In the genomic region with DNA sequence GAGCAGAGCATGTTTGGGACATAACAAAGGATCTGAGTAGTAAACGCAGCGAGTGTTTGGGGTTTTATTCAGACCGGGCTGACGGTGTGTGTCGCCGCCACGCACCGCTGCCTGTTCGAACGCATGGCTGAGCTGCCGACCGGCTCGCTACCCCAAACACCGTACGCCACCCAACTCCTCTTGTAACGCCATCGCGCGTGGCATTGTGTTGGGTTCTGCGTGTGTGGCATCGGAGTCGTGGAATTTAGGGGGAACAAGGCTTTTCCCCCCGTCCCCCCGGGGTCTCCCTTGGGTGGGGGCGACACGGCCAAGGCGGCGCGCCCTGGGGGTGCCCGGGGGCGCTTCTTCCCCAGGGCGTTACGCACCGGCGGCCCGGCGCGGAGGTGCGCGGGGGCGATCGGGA, we compare ENCODE assay signal across 9 cellular contexts. TPM values are rescaled to one million over a fixed set of nuclear protein-coding genes. Genes with fewer than 3 reads are reported as not detected.
A peak's percentile ranks its signal among the peaks of the same experiment; 100 is the strongest.
DNase-seq lines count a peak whose midpoint lies in the region; ATAC-seq and TF ChIP-seq lines count a peak whose summit lies in the region.
"Had no signal": no experiment of that assay in that cellular context is flagged by ENCODE, and none has a peak within 500 bp of the region (broad histone marks: within the 10 kb centered on the region; RNA-seq: fewer than 3 reads in every experiment).

No MANE protein-coding gene starts in this region.

- no peak overlapping the region for H3K27ac ChIP-seq in GM23338 (ENCODE audit: low read depth)
- peak overlapping the region; percentile 92 to 98 (median 96) for H3K27ac ChIP-seq in esophagus muscularis mucosa (replicated peaks in 1 of 4)
- peak overlapping the region; percentile 37 for H3K27ac ChIP-seq in osteoblast (ENCODE audit: low read depth, low read length)
- H3K27ac ChIP-seq: 22Rv1 had no signal

- H3F3A ChIP-seq in GM23338 (replicated peaks; ENCODE audit: low read depth), result no peaks in the 10 kb centered on the region

- H3K4me3 ChIP-seq in GM23338, result peak overlapping the region; percentile 84
- peak overlapping the region; percentile 76 to 95 (median 80) for H3K4me3 ChIP-seq in esophagus muscularis mucosa
- peak overlapping the region; percentile 84 for H3K4me3 ChIP-seq in osteoblast (ENCODE audit: insufficient read depth, low read length)

- H3K9me3 ChIP-seq in esophagus muscularis mucosa (no peaks in the 10 kb centered on the region), osteoblast (ENCODE audit: low read depth, low read length) (no peaks in the 10 kb centered on the region)

- intact Hi-C loops in esophagus muscularis mucosa (cut with DNase I), result loop anchor here (5.0 kb wide), 1 partner anchor 80 kb away; no protein-coding TSS in a partner anchor

- DNase-seq in DMS 273 (lab: John Stamatoyannopoulos, UW; ENCODE audit: unreplicated experiment) (peak; percentile 38), DMS 273 treated with DMSO at 0.1 percent for 48 hours (lab: John Stamatoyannopoulos, UW) (no peak), GM23338 (ENCODE audit: low spot score) (peak; percentile 49), RPMI8226 (peak; percentile 16), esophagus muscularis mucosa (ENCODE audit: extremely low spot score) (peak; percentile 90), osteoblast (ENCODE audit: insufficient read length, low spot score, missing footprints) (no peak), GM19238 (ENCODE audit: insufficient read length, low spot score) (no peak), NCI-H446 treated with DMSO at 0.1 percent for 48 hours (lab: John Stamatoyannopoulos, UW) (no peak)

- H3K9me3 Mint-ChIP-seq in GM23338, result no peaks in the 10 kb centered on the region; the same call in 2 of the 3 replicates

- peak overlapping the region; percentile 81 for H3K4me3 Mint-ChIP-seq in GM23338

- peak overlapping the region; percentile 90 for H2AFZ ChIP-seq in GM23338
- H2AFZ ChIP-seq in osteoblast (ENCODE audit: low read length), result peak overlapping the region; percentile 88

- peaks cover 23% of the 10 kb centered on the region for H3K79me2 ChIP-seq in GM23338 (replicated peaks; ENCODE audit: insufficient read depth)
- H3K79me2 ChIP-seq in osteoblast (ENCODE audit: insufficient read depth, low read length), result peaks cover 43% of the 10 kb centered on the region

- peaks cover 55% of the 10 kb centered on the region for H3K27me3 ChIP-seq in GM23338 (ENCODE audit: insufficient read depth)
- H3K27me3 ChIP-seq in esophagus muscularis mucosa, result no peaks in the 10 kb centered on the region
- H3K27me3 ChIP-seq in osteoblast (ENCODE audit: insufficient read depth, low read length), result no peaks in the 10 kb centered on the region

- WGBS in esophagus muscularis mucosa, result 4% methylated on average over 16 of the region's 42 CpGs

- H3K9me2 ChIP-seq in GM23338 (ENCODE audit: insufficient read depth), result no peaks in the 10 kb centered on the region

- H4K20me1 ChIP-seq in GM23338 (replicated peaks; ENCODE audit: insufficient read depth) (0 out of 2 replicates have a peak, but pooled peaks cover 5% of the 10 kb centered on the region), osteoblast (ENCODE audit: insufficient read depth, low read length) (peaks cover 20% of the 10 kb centered on the region)

- no peak for TF ChIP-seq EP300 in esophagus muscularis mucosa (IDR thresholded peaks at IDR 0.05)

- H3K27me3 Mint-ChIP-seq in GM23338 (ENCODE audit: insufficient read depth, low read depth, poor library complexity), result peaks cover 41% of the 10 kb centered on the region

- no peak for TF ChIP-seq POLR2A in esophagus muscularis mucosa (IDR thresholded peaks at IDR 0.05; ENCODE audit: low read depth)

- H3K4me1 Mint-ChIP-seq in GM23338, result peaks cover 50% of the 10 kb centered on the region

- no peak overlapping the region for H3K27ac Mint-ChIP-seq in GM23338

- peaks cover 4% of the 10 kb centered on the region; the same call in 1 of the 3 replicates for H3K36me3 Mint-ChIP-seq in GM23338 (ENCODE audit: low read depth)

- H3K36me3 ChIP-seq in GM23338 (ENCODE audit: insufficient read depth) (no peaks in the 10 kb centered on the region), esophagus muscularis mucosa (peaks cover 0 to 7% (median 2%) of the 10 kb centered on the region in 4 donors), osteoblast (ENCODE audit: insufficient read depth, low read length) (no peaks in the 10 kb centered on the region)

- peak overlapping the region; percentile 99 for H3K4me2 ChIP-seq in GM23338
- H3K4me2 ChIP-seq in osteoblast (ENCODE audit: insufficient read depth, low read length), result peak overlapping the region; percentile 96

- TF ChIP-seq CTCF in GM23338 (conservative IDR thresholded peaks at IDR 0.05; ENCODE audit: low read depth in 2 of 2) (no peak), esophagus muscularis mucosa (IDR thresholded peaks at IDR 0.05) (peak in 1 of 3 experiments; percentile 2), osteoblast (IDR thresholded peaks at IDR 0.05; ENCODE audit: extremely low read depth, low read depth, low read length) (no peak)

- H3K4me1 ChIP-seq in GM23338 (ENCODE audit: insufficient read depth), result peaks cover 29% of the 10 kb centered on the region
- peaks cover 30 to 41% (median 36%) of the 10 kb centered on the region in 4 donors for H3K4me1 ChIP-seq in esophagus muscularis mucosa
- peaks cover 31% of the 10 kb centered on the region for H3K4me1 ChIP-seq in osteoblast (ENCODE audit: insufficient read depth, low read length)

- ATAC-seq in GM23338, result peak; percentile 4

TF ChIP-seq in GM23338, 12 proteins besides CTCF, POLR2A, EP300 and RAD21 (continues in another document):
- no peak for TF ChIP-seq EZH2phosphoT487 (IDR thresholded peaks at IDR 0.05; ENCODE audit: unreplicated experiment)
- TF ChIP-seq, protein P1, sequence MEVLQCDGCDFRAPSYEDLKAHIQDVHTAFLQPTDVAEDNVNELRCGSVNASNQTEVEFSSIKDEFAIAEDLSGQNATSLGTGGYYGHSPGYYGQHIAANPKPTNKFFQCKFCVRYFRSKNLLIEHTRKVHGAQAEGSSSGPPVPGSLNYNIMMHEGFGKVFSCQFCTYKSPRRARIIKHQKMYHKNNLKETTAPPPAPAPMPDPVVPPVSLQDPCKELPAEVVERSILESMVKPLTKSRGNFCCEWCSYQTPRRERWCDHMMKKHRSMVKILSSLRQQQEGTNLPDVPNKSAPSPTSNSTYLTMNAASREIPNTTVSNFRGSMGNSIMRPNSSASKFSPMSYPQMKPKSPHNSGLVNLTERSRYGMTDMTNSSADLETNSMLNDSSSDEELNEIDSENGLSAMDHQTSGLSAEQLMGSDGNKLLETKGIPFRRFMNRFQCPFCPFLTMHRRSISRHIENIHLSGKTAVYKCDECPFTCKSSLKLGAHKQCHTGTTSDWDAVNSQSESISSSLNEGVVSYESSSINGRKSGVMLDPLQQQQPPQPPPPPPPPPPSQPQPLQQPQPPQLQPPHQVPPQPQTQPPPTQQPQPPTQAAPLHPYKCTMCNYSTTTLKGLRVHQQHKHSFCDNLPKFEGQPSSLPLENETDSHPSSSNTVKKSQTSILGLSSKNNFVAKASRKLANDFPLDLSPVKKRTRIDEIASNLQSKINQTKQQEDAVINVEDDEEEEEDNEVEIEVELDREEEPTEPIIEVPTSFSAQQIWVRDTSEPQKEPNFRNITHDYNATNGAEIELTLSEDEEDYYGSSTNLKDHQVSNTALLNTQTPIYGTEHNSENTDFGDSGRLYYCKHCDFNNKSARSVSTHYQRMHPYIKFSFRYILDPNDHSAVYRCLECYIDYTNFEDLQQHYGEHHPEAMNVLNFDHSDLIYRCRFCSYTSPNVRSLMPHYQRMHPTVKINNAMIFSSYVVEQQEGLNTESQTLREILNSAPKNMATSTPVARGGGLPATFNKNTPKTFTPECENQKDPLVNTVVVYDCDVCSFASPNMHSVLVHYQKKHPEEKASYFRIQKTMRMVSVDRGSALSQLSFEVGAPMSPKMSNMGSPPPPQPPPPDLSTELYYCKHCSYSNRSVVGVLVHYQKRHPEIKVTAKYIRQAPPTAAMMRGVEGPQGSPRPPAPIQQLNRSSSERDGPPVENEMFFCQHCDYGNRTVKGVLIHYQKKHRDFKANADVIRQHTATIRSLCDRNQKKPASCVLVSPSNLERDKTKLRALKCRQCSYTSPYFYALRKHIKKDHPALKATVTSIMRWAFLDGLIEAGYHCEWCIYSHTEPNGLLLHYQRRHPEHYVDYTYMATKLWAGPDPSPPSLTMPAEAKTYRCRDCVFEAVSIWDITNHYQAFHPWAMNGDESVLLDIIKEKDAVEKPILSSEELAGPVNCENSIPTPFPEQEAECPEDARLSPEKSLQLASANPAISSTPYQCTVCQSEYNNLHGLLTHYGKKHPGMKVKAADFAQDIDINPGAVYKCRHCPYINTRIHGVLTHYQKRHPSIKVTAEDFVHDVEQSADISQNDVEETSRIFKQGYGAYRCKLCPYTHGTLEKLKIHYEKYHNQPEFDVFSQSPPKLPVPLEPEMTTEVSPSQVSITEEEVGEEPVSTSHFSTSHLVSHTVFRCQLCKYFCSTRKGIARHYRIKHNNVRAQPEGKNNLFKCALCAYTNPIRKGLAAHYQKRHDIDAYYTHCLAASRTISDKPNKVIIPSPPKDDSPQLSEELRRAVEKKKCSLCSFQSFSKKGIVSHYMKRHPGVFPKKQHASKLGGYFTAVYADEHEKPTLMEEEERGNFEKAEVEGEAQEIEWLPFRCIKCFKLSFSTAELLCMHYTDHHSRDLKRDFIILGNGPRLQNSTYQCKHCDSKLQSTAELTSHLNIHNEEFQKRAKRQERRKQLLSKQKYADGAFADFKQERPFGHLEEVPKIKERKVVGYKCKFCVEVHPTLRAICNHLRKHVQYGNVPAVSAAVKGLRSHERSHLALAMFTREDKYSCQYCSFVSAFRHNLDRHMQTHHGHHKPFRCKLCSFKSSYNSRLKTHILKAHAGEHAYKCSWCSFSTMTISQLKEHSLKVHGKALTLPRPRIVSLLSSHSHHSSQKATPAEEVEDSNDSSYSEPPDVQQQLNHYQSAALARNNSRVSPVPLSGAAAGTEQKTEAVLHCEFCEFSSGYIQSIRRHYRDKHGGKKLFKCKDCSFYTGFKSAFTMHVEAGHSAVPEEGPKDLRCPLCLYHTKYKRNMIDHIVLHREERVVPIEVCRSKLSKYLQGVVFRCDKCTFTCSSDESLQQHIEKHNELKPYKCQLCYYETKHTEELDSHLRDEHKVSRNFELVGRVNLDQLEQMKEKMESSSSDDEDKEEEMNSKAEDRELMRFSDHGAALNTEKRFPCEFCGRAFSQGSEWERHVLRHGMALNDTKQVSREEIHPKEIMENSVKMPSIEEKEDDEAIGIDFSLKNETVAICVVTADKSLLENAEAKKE (CRISPR knock-in tag; IDR thresholded peaks at IDR 0.05), result no peak
- TF ChIP-seq ZNF331 (CRISPR knock-in tag; IDR thresholded peaks at IDR 0.05; ENCODE audit: low read depth), result no peak
- no peak for TF ChIP-seq EZH2 (IDR thresholded peaks at IDR 0.05; ENCODE audit: low read depth, unreplicated experiment)
- no peak for TF ChIP-seq NANOG (IDR thresholded peaks at IDR 0.05; ENCODE audit: borderline replicate concordance)
- no peak for TF ChIP-seq POLR2AphosphoS5 (IDR thresholded peaks at IDR 0.05; ENCODE audit: low read depth)

RNA-seq across cellular contexts. Expression of a gene that starts 0.5 kb away (rescaled TPM):
- total RNA-seq in GM23338 (2014; rRNA removed; shearing (Covaris generic)), result 17.4 and 22.0 TPM in 2 replicates
- 18.4 and 19.1 TPM in 2 replicates for polyA plus RNA-seq in GM23338 (2016; fragmentation: Nextera tagmentation; extraction: Ambion mirVana)
- 100 to 1,000 TPM; 195 to 440 (median 314) TPM for total RNA-seq in esophagus muscularis mucosa
- 145 and 183 TPM in 2 replicates for total RNA-seq in osteoblast

Comparison
In these comparisons a context has a peak if more than half of its experiments do, and no peak if none do; other contexts are left out.
1. DNase-seq: peak in DMS 273 (single experiment), GM23338 (single experiment), RPMI8226 (single experiment) and esophagus muscularis mucosa (single experiment); none in DMS 273 treated with DMSO at 0.1 percent for 48 hours (single experiment), osteoblast (single experiment), GM19238 (single experiment) and NCI-H446 treated with DMSO at 0.1 percent for 48 hours (single experiment).
2. Peak in every context shown above with its lines, with median percentiles within 50 percentile points of each other: H3K4me3 ChIP-seq.